ENCODE assay signal across 16 cellular contexts in genomic region chr4:109979932-109980717, GRCh38.
A peak's percentile ranks its signal among the peaks of the same experiment; 100 is the strongest.
DNase-seq lines count a peak whose midpoint lies in the region; ATAC-seq and TF ChIP-seq lines count a peak whose summit lies in the region.
"Had no signal": no experiment of that assay in that cellular context is flagged by ENCODE, and none has a peak within 500 bp of the region (broad histone marks: within the 10 kb centered on the region; RNA-seq: fewer than 3 reads in every experiment).

No MANE protein-coding gene starts in this region.

- CTCF ChIA-PET in IMR-90 (lab: Yijun Ruan, JAX), result interaction anchor here (1.2 kb wide), 1 partner anchor 529 kb away, joined by 4 read pairs; no protein-coding TSS in a partner anchor

- peaks cover 6% of the 10 kb centered on the region for H3K9me1 ChIP-seq in IMR-90 (ENCODE audit: insufficient read depth, low read length)

- no peak for TF ChIP-seq CTCF in IMR-90 (conservative IDR thresholded peaks at IDR 0.05; ENCODE audit: low read depth, low read length)
- no peak for TF ChIP-seq CTCF in cardiac fibroblast (IDR thresholded peaks at IDR 0.05; ENCODE audit: low read depth, low read length)

- H3K4ac ChIP-seq in IMR-90 (ENCODE audit: low read depth, low read length), result peak overlapping the region; percentile 26; the same call in 1 of the 2 replicates

- DNase-seq in AG08396 (ENCODE audit: low spot score), result peak; percentile 10
- DNase-seq in IMR-90, result peak; percentile 78
- DNase-seq in cardiac fibroblast (ENCODE audit: low read depth in 2 of 2), result peak; percentile 7 to 67
- DNase-seq in kidney glomerular epithelial cell (lab: John Stamatoyannopoulos, UW), result peak; percentile 74
- DNase-seq in midbrain (lab: John Stamatoyannopoulos, UW), result no peak
- DNase-seq: dorsolateral prefrontal cortex; heart left ventricle; NCI-H82; SJCRH30; stimulated activated CD4-positive, alpha-beta T cell treated with anti-CD3 and anti-CD28 coated beads, Interleukin-2, amount 100 ng/mL, for 48 hours had no signal

- H3K18ac ChIP-seq in IMR-90 (ENCODE audit: low read depth, low read length), result no peak overlapping the region

- no peak overlapping the region for H3K9ac ChIP-seq in IMR-90 (ENCODE audit: low read depth, low read length)
- H3K9ac ChIP-seq: parathyroid adenoma had no signal

- H3K36me3 ChIP-seq in IMR-90 (ENCODE audit: control insufficient read depth, insufficient read depth, low read length), result no peaks in the 10 kb centered on the region
- H3K36me3 ChIP-seq: heart left ventricle, SJCRH30 had no signal

- H2BK20ac ChIP-seq in IMR-90 (ENCODE audit: low read depth, low read length), result peak overlapping the region; percentile 75; the same call in 1 of the 2 replicates

- in situ Hi-C loops in IMR-90 (cut with MboI; ENCODE audit: low sequenced_read_pairs), result no loop called here

- intact Hi-C loops in IMR-90 (cut with micrococcal nuclease), result loop anchor here (2.0 to 5.0 kb wide), 2 partner anchors 153 to 277 kb away; partner anchors contain the start of genes CASP6 and RRH

- POLR2A ChIA-PET in IMR-90 (lab: Charles Lee; ENCODE audit: unreplicated experiment), result interaction anchor here (1.0 kb wide), 1 partner anchor 13 kb away, joined by 3 read pairs; no protein-coding TSS in a partner anchor

- H3K4me3 ChIP-seq in IMR-90 (ENCODE audit: insufficient read depth, low read depth, low read length) (no peak overlapping the region), cardiac fibroblast (replicated peaks in 1 of 2; ENCODE audit: low read depth in 2 of 2, low read length in 2 of 2) (no peak overlapping the region)
- H3K4me3 ChIP-seq: dorsolateral prefrontal cortex, heart left ventricle, SJCRH30 had no signal

- H2AK9ac ChIP-seq in IMR-90 (replicated peaks; ENCODE audit: low read depth, low read length, poor library complexity), result no peak overlapping the region

- no TSS peak for BruUV-seq in IMR-90 (replicated peaks; lab: Mats Ljungman, UMichigan)

- no peak overlapping the region for H4K5ac ChIP-seq in IMR-90 (ENCODE audit: low read depth, low read length)

- peak overlapping the region; percentile 46; the same call in 1 of the 2 replicates for H3K4me2 ChIP-seq in IMR-90 (ENCODE audit: low read depth, low read length)

- H3K9me3 ChIP-seq in IMR-90 (ENCODE audit: control insufficient read depth, insufficient read depth, low read length), result no peaks in the 10 kb centered on the region
- H3K9me3 ChIP-seq: heart left ventricle, SJCRH30 had no signal

- no CpG with 5 or more reads among the region's 5 CpGs for WGBS in IMR-90 (ENCODE audit: extremely low coverage in 2 of 2, insufficient read length in 1 of 2), 2 experiments

- peak; percentile 82 for ATAC-seq in IMR-90 (ENCODE audit: low read depth)
- no peak for ATAC-seq in GM21390 (IDR thresholded peaks at IDR 0.05; ENCODE audit: unreplicated experiment)
- no peak for ATAC-seq in HG03039 (IDR thresholded peaks at IDR 0.05; ENCODE audit: unreplicated experiment)
- ATAC-seq in GM18867 (IDR thresholded peaks at IDR 0.05; ENCODE audit: unreplicated experiment), result no peak
- ATAC-seq: heart left ventricle; stimulated activated memory B cell treated with anti-CD40 and anti-IgM and Interleukin-4, amounts not matched to agents 10 μg/mL and 1 μg/mL and 100 μg/mL, for 72 hours had no signal

- dilution Hi-C loops in IMR-90 (cut with HindIII; ENCODE audit: low sequenced_read_pairs, unreplicated experiment), result no loop called here

- peaks cover 6% of the 10 kb centered on the region; the same call in 1 of the 2 replicates for H3K4me1 ChIP-seq in IMR-90 (ENCODE audit: control insufficient read depth, insufficient read depth, low read length)
- H3K4me1 ChIP-seq: parathyroid adenoma had no signal

- H3K27me3 ChIP-seq in IMR-90 (ENCODE audit: control insufficient read depth, insufficient read depth, low read length), result no peaks in the 10 kb centered on the region
- H3K27me3 ChIP-seq: heart left ventricle, SJCRH30 had no signal

- no peak for TF ChIP-seq RAD21 in IMR-90 (IDR thresholded peaks at IDR 0.05; ENCODE audit: low read length)

- H3K23ac ChIP-seq in IMR-90 (ENCODE audit: low read depth, low read length), result no peak overlapping the region

- peak overlapping the region; percentile 33 for H2AFZ ChIP-seq in IMR-90 (replicated peaks; ENCODE audit: low read length, poor library complexity)
- H2AFZ ChIP-seq: parathyroid adenoma had no signal

- peak overlapping the region; percentile 84; the same call in 1 of the 3 replicates for H2BK15ac ChIP-seq in IMR-90 (ENCODE audit: low read depth, low read length)

- no peak overlapping the region for H4K91ac ChIP-seq in IMR-90 (ENCODE audit: insufficient read depth, low read depth, low read length)

- H2BK120ac ChIP-seq in IMR-90 (ENCODE audit: low read depth, low read length), result peak overlapping the region; percentile 57

- no peak overlapping the region; the same call in 1 of the 2 replicates for H2AK5ac ChIP-seq in IMR-90 (ENCODE audit: low read depth, low read length)

- no peak overlapping the region for H2BK5ac ChIP-seq in IMR-90 (ENCODE audit: low read depth, low read length, poor library complexity, severe bottlenecking)

- H3K27ac ChIP-seq in IMR-90 (ENCODE audit: insufficient read depth, low read length), result no peak overlapping the region
- H3K27ac ChIP-seq: C4-2B, dorsolateral prefrontal cortex, heart left ventricle, parathyroid adenoma, SJCRH30 had no signal

- H3K79me1 ChIP-seq in IMR-90 (ENCODE audit: low read depth in 1 of 2, low read length in 2 of 2), result no peaks in the 10 kb centered on the region

- peak overlapping the region; percentile 35; the same call in 1 of the 2 replicates for H3K14ac ChIP-seq in IMR-90 (replicated peaks; ENCODE audit: low read depth, low read length)

- H3K56ac ChIP-seq in IMR-90 (ENCODE audit: extremely low read depth, insufficient read depth, low read length), result no peak overlapping the region

- TF ChIP-seq POLR2A in IMR-90 (IDR thresholded peaks at IDR 0.05; ENCODE audit: low read depth, low read length), result no peak

- peak overlapping the region; percentile 35 to 57; a peak in 3 of 4 replicates for H4K8ac ChIP-seq in IMR-90 (ENCODE audit: low read depth in 2 of 2, low read length in 2 of 2)

- H4K20me1 ChIP-seq in IMR-90 (ENCODE audit: insufficient read depth, low read length), result no peaks in the 10 kb centered on the region

TF ChIP-seq in IMR-90, 13 proteins besides CTCF, POLR2A, EP300 and RAD21:
- no peak for TF ChIP-seq CHD1 (IDR thresholded peaks at IDR 0.05; ENCODE audit: low read depth, low read length)
- TF ChIP-seq MAFK (IDR thresholded peaks at IDR 0.05; ENCODE audit: low read depth, low read length), result peak; percentile 64
